Comparison of ENCODE assay signal across 1 cellular context in the genomic region with DNA sequence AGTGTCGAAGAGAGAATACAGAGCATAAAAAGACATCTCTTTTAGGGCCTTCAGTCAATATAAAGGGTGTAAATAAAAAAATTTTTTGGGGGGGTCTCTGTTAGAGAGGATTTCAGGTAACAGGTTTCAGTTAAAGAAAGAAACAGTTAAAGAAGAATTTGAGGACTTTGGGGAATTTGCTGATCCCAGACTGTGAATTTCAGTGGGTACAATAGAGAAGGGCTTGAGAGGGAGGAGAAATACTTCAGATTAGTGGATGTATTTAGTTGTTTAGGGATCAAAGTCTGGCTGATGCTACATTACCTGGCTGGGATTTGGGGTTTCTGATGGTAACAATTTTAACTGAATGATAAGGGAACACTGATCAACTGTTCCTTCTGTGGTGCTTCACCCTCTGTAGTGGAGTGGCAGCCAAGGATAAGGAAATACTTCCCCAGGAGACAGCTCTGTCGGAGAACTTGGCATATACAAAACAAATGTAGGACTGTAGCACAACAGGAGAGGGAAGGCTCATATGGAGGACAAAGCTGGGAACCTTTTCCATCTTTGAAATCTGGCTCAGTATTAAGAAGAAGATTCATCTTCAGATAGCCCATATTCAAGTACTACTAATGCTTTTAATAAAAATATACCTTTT.
TF ChIP-seq lines count a peak whose summit lies in the region.

No MANE protein-coding gene starts in this region.

TF ChIP-seq in IMR-90, 13 proteins besides CTCF, POLR2A, EP300 and RAD21:
- TF ChIP-seq, protein P1, sequence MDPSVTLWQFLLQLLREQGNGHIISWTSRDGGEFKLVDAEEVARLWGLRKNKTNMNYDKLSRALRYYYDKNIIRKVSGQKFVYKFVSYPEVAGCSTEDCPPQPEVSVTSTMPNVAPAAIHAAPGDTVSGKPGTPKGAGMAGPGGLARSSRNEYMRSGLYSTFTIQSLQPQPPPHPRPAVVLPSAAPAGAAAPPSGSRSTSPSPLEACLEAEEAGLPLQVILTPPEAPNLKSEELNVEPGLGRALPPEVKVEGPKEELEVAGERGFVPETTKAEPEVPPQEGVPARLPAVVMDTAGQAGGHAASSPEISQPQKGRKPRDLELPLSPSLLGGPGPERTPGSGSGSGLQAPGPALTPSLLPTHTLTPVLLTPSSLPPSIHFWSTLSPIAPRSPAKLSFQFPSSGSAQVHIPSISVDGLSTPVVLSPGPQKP (IDR thresholded peaks at IDR 0.05; ENCODE audit: borderline replicate concordance, low read depth, low read length): no peak
- TF ChIP-seq NFE2L2 (IDR thresholded peaks at IDR 0.05; ENCODE audit: low read depth, low read length): no peak
- no peak for TF ChIP-seq MXI1 (IDR thresholded peaks at IDR 0.05; ENCODE audit: borderline replicate concordance, low read depth, low read length)
- no peak for TF ChIP-seq RFX5 (IDR thresholded peaks at IDR 0.05; ENCODE audit: low read depth, low read length)
- TF ChIP-seq SMC3 (IDR thresholded peaks at IDR 0.05; ENCODE audit: low read depth, low read length): no peak
- TF ChIP-seq RCOR1 (IDR thresholded peaks at IDR 0.05; ENCODE audit: insufficient replicate concordance, low read length): no peak
- no peak for TF ChIP-seq CEBPB (IDR thresholded peaks at IDR 0.05; ENCODE audit: low read depth, low read length)
- no peak for TF ChIP-seq FOS (IDR thresholded peaks at IDR 0.05; ENCODE audit: low read depth, low read length)
- TF ChIP-seq CHD1 (IDR thresholded peaks at IDR 0.05; ENCODE audit: low read depth, low read length): no peak
- no peak for TF ChIP-seq MAZ (IDR thresholded peaks at IDR 0.05; ENCODE audit: borderline replicate concordance, low read depth, low read length)
- TF ChIP-seq, protein P2, sequence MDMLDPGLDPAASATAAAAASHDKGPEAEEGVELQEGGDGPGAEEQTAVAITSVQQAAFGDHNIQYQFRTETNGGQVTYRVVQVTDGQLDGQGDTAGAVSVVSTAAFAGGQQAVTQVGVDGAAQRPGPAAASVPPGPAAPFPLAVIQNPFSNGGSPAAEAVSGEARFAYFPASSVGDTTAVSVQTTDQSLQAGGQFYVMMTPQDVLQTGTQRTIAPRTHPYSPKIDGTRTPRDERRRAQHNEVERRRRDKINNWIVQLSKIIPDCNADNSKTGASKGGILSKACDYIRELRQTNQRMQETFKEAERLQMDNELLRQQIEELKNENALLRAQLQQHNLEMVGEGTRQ (IDR thresholded peaks at IDR 0.05; ENCODE audit: low read depth, low read length): no peak
- TF ChIP-seq MAFK (IDR thresholded peaks at IDR 0.05; ENCODE audit: low read depth, low read length): no peak
